ENCODE assay signal across 8 cellular contexts in genomic region chr10:122112625-122113160, GRCh38.
DNase-seq lines count a peak whose midpoint lies in the region; ATAC-seq and TF ChIP-seq lines count a peak whose summit lies in the region.

No MANE protein-coding gene starts in this region.

- ATAC-seq in stimulated activated naive B cell treated with anti-CD40 and anti-IgM and Interleukin-4, amounts not matched to agents 10 μg/mL and 1 μg/mL and 100 μg/mL, for 72 hours (replicated peaks), result peak; percentile 35 to 43

- peaks cover 34 to 50% of the 10 kb centered on the region in 2 donors for H3K27me3 Mint-ChIP-seq in stimulated activated naive B cell treated with anti-CD40 and anti-IgM and Interleukin-4, amounts not matched to agents 10 μg/mL and 1 μg/mL and 100 μg/mL, for 72 hours

- peaks cover 0 to 3% of the 10 kb centered on the region in 2 donors for H3K9me3 Mint-ChIP-seq in stimulated activated naive B cell treated with anti-CD40 and anti-IgM and Interleukin-4, amounts not matched to agents 10 μg/mL and 1 μg/mL and 100 μg/mL, for 72 hours

- no peaks in the 10 kb centered on the region for H3K27me3 ChIP-seq in colonic mucosa

- no peak overlapping the region for H3K27ac Mint-ChIP-seq in stimulated activated naive B cell treated with anti-CD40 and anti-IgM and Interleukin-4, amounts not matched to agents 10 μg/mL and 1 μg/mL and 100 μg/mL, for 72 hours

- H3K9ac ChIP-seq in colonic mucosa (ENCODE audit: low read depth in 2 of 2, low read length in 2 of 2), result peak overlapping the region; percentile 57 to 91

- H3K27ac ChIP-seq in colonic mucosa, result peak overlapping the region; percentile 99

- H3K36me3 ChIP-seq in colonic mucosa, result no peaks in the 10 kb centered on the region

- H3K4me3 ChIP-seq in colonic mucosa, result peak overlapping the region; percentile 84

- H3K4me1 Mint-ChIP-seq in stimulated activated naive B cell treated with anti-CD40 and anti-IgM and Interleukin-4, amounts not matched to agents 10 μg/mL and 1 μg/mL and 100 μg/mL, for 72 hours, result peaks cover 0 to 2% of the 10 kb centered on the region in 2 donors

- peak; percentile 13 for TF ChIP-seq CTCF in colonic mucosa (IDR thresholded peaks at IDR 0.05)

- H3K4me1 ChIP-seq in colonic mucosa, result no peaks in the 10 kb centered on the region

- no peaks in the 10 kb centered on the region for H3K36me3 Mint-ChIP-seq in stimulated activated naive B cell treated with anti-CD40 and anti-IgM and Interleukin-4, amounts not matched to agents 10 μg/mL and 1 μg/mL and 100 μg/mL, for 72 hours

- no peaks in the 10 kb centered on the region for H3K9me3 ChIP-seq in colonic mucosa

- peak overlapping the region in 1 of 2 donors; percentile 66 for H3K4me3 Mint-ChIP-seq in stimulated activated naive B cell treated with anti-CD40 and anti-IgM and Interleukin-4, amounts not matched to agents 10 μg/mL and 1 μg/mL and 100 μg/mL, for 72 hours

- intact Hi-C loops in colonic mucosa (cut with DNase I), result loop anchor here (2.0 kb wide), 1 partner anchor 58 kb away; no protein-coding TSS in a partner anchor

- peak; percentile 10 for DNase-seq in NCI-H345 (lab: John Stamatoyannopoulos, UW)
- no peak for DNase-seq in NCI-H345 treated with DMSO at 0.1 percent for 48 hours (lab: John Stamatoyannopoulos, UW; ENCODE audit: unreplicated experiment)
- peak; percentile 23 for DNase-seq in NCI-H526 treated with DMSO at 0.1 percent for 48 hours (lab: John Stamatoyannopoulos, UW)
- peak; percentile 80 for DNase-seq in colonic mucosa
- DNase-seq in kidney glomerular epithelial cell (lab: John Stamatoyannopoulos, UW), result peak; percentile 89
- DNase-seq in stimulated activated naive B cell treated with anti-CD40 and anti-IgM and Interleukin-4, amounts not matched to agents 10 μg/mL and 1 μg/mL and 100 μg/mL, for 72 hours, result no peak
- no peak for DNase-seq in NCI-H1436 treated with DMSO at 0.1 percent for 48 hours (lab: John Stamatoyannopoulos, UW)
- no peak for DNase-seq in activated naive CD4-positive, alpha-beta T cell treated with anti-CD3 and anti-CD28 coated beads, Interleukin-2, amount 50 U/mL, for 16 hours

Comparison
In these comparisons a context has a peak if more than half of its experiments do, and no peak if none do; other contexts are left out.
1. DNase-seq: peak in NCI-H345 (single experiment), NCI-H526 treated with DMSO at 0.1 percent for 48 hours (single experiment), colonic mucosa (single experiment) and kidney glomerular epithelial cell (single experiment); none in NCI-H345 treated with DMSO at 0.1 percent for 48 hours (single experiment), stimulated activated naive B cell treated with anti-CD40 and anti-IgM and Interleukin-4, amounts not matched to agents 10 μg/mL and 1 μg/mL and 100 μg/mL, for 72 hours (single experiment), NCI-H1436 treated with DMSO at 0.1 percent for 48 hours (single experiment) and activated naive CD4-positive, alpha-beta T cell treated with anti-CD3 and anti-CD28 coated beads, Interleukin-2, amount 50 U/mL, for 16 hours (single experiment).